11 cellular contexts compared by ENCODE assay signal in the genomic region with DNA sequence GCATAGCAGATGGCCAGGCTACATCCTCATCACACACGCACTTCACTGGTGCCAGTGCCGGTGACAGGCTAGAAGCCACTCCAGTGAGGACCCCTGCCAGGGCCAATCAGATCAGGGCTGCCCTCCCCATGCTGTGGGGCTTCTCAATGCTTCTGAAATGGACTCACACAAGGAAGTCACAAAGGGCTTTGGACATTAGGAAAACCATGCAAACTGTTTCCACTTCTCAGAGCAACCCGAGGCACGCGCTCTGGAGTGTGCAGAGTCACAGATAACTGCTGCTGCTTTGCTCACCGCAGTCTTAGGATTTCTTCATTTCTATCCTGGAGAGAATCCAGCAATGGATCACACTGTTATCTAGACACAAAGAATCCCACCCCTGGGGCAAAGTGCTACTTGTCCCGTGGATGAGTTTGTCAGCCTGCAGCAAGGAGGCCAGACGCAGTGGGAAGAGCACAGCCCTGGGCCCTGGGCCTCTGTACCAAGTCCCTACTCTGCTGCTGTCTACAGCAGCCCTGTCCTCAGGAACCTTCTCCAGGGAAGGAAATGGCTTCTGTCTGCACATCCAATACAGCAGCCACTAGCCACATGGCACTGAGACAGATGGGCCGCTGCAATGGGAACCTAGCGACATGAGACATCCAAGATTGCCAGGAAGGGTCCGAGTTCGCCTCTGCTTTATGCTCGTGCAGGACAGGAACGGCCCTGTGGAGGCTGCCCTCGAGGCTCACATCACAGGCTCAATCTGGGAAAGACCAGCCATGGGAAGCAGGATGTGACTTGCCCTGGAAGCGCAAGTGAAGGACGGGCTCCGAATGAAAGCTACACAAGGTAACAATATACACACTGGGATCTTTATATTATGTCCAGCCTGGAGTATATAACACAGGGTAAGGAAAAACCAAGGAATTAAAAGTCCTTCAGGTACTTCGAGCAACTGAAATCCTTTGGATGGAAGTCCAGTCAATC.
DNase-seq lines count a peak whose midpoint lies in the region; TF ChIP-seq lines count a peak whose summit lies in the region.
"Had no signal": no experiment of that assay in that cellular context is flagged by ENCODE, and none has a peak within 500 bp of the region (broad histone marks: within the 10 kb centered on the region; RNA-seq: fewer than 3 reads in every experiment).

No MANE protein-coding gene starts in this region.

- H3K27me3 ChIP-seq in testis (no peaks in the 10 kb centered on the region), prostate gland (replicated peaks; ENCODE audit: insufficient read depth) (no peaks in the 10 kb centered on the region)

- H3K4me1 Mint-ChIP-seq in brain, result peaks cover 75% of the 10 kb centered on the region

- H3K4me1 ChIP-seq in HEK293 (ENCODE audit: control insufficient read depth, insufficient read depth, low read length), result peaks cover 9% of the 10 kb centered on the region; the same call in 1 of the 2 replicates
- peaks cover 21% of the 10 kb centered on the region for H3K4me1 ChIP-seq in testis
- H3K4me1 ChIP-seq in prostate gland (replicated peaks), result peaks cover 9% of the 10 kb centered on the region

- H3K4me3 ChIP-seq in HEK293 (ENCODE audit: low read depth, low read length) (no peak overlapping the region), testis (no peak overlapping the region), prostate gland (no peak overlapping the region)

- H3K36me3 ChIP-seq in HEK293 (ENCODE audit: control insufficient read depth in 2 of 2, insufficient read depth in 1 of 2, low read length in 2 of 2), result no peaks in the 10 kb centered on the region
- H3K36me3 ChIP-seq in testis (ENCODE audit: low read depth, missing control alignments), result no peaks in the 10 kb centered on the region
- H3K36me3 ChIP-seq in prostate gland, result no peaks in the 10 kb centered on the region

- POLR2A ChIA-PET in HEK293 (lab: Yijun Ruan, JAX), result no interaction called here

- no peaks in the 10 kb centered on the region for H3K9me3 ChIP-seq in HEK293 (ENCODE audit: control insufficient read depth, insufficient read depth, low read depth, low read length)
- no peaks in the 10 kb centered on the region for H3K9me3 ChIP-seq in testis
- H3K9me3 ChIP-seq in prostate gland, result no peaks in the 10 kb centered on the region

- TF ChIP-seq CTCF in HEK293 (tag by site-specific recombination; IDR thresholded peaks at IDR 0.05) (no peak), brain (conservative IDR thresholded peaks at IDR 0.05) (no peak), testis (IDR thresholded peaks at IDR 0.05) (no peak), prostate gland (IDR thresholded peaks at IDR 0.05) (no peak)

- no peaks in the 10 kb centered on the region for H3K27me3 Mint-ChIP-seq in brain

- no peak overlapping the region for H3K27ac ChIP-seq in HEK293 (ENCODE audit: extremely low read depth, low read depth, low read length)
- peak overlapping the region in 1 of 2 donors; percentile 4 for H3K27ac ChIP-seq in testis
- H3K27ac ChIP-seq in prostate gland, result peak overlapping the region in 1 of 2 donors; percentile 58

- no peaks in the 10 kb centered on the region for H3K9me3 Mint-ChIP-seq in brain

- TF ChIP-seq POLR2A in testis (IDR thresholded peaks at IDR 0.05), result no peak
- no peak for TF ChIP-seq POLR2A in prostate gland (IDR thresholded peaks at IDR 0.05)

- peaks cover 26% of the 10 kb centered on the region for H3K36me3 Mint-ChIP-seq in brain

- peak overlapping the region in 4 of 5 experiments; percentile 21 to 82 (median 50) for H3K27ac Mint-ChIP-seq in brain

- intact Hi-C loops in testis (cut with DNase I; ENCODE audit: low total_unique reads), result no loop called here
- intact Hi-C loops in prostate gland (cut with DNase I), result no loop called here

- DNase-seq in iris pigment epithelial cell (ENCODE audit: low read depth) (peak; percentile 90), testis (peak; percentile 70), DMS79 treated with DMSO at 0.1 percent for 48 hours (lab: John Stamatoyannopoulos, UW) (no peak), prostate gland (ENCODE audit: low spot score) (no peak), COR-L47 (lab: John Stamatoyannopoulos, UW) (no peak)
- no peak for DNase-seq in activated CD8-positive, alpha-beta memory T cell treated with anti-CD3 and anti-CD28 coated beads, Interleukin-2, amount 50 U/mL, for 4 hours
- DNase-seq: midbrain; NCI-H1048; stimulated activated CD8-positive, alpha-beta memory T cell treated with anti-CD3 and anti-CD28 coated beads, Interleukin-4, amount 100 ng/mL, for 48 hours had no signal

- 79 to 84% methylated on average over 16 to 19 of the region's 19 CpGs for whole genome bisulfite sequencing in testis, 2 donors
- 75% methylated on average over 19 of the region's 19 CpGs for WGBS in prostate gland

- CTCF ChIA-PET in HEK293 (lab: Yijun Ruan, JAX), result interaction anchor here (0.6 kb wide), 1 partner anchor 760 kb away, joined by 3 read pairs; no protein-coding TSS in a partner anchor

- no peak overlapping the region for H3K4me3 Mint-ChIP-seq in brain

TF ChIP-seq in HEK293, 187 proteins besides CTCF, POLR2A, EP300 and RAD21:
- TF ChIP-seq ZBTB20 (tag by site-specific recombination; IDR thresholded peaks at IDR 0.05) (peak; percentile 71), ZFP3 (tag by site-specific recombination; IDR thresholded peaks at IDR 0.05; ENCODE audit: low read depth) (no peak)

Comparison
In these comparisons a context has a peak if more than half of its experiments do, and no peak if none do; other contexts are left out.
1. DNase-seq: peak in iris pigment epithelial cell (single experiment) and testis (single experiment); none in DMS79 treated with DMSO at 0.1 percent for 48 hours (single experiment), prostate gland (single experiment), activated CD8-positive, alpha-beta memory T cell treated with anti-CD3 and anti-CD28 coated beads, Interleukin-2, amount 50 U/mL, for 4 hours (single experiment) and COR-L47 (single experiment).